ENCODE assay signal across 18 cellular contexts in genomic region chr10:71818674-71819260, GRCh38. TPM values are rescaled to one million over a fixed set of nuclear protein-coding genes. Genes with fewer than 3 reads are reported as not detected.
A peak's percentile ranks its signal among the peaks of the same experiment; 100 is the strongest.
DNase-seq lines count a peak whose midpoint lies in the region; ATAC-seq and TF ChIP-seq lines count a peak whose summit lies in the region.
"Had no signal": no experiment of that assay in that cellular context is flagged by ENCODE, and none has a peak within 500 bp of the region (broad histone marks: within the 10 kb centered on the region; RNA-seq: fewer than 3 reads in every experiment).

No MANE protein-coding gene starts in this region.

- no peak overlapping the region for H3K27ac Mint-ChIP-seq in natural killer cell treated with Interleukin-12 subunit alpha and Interleukin-12 subunit beta and Interleukin-15 and Interleukin-18, amount 100 ng/mL, for 72 hours
- no peak overlapping the region for H3K27ac Mint-ChIP-seq in natural killer cell
- peak overlapping the region; percentile 79 for H3K27ac Mint-ChIP-seq in dendritic cell treated with granulocyte-macrophage colony-stimulating factor and Interleukin-4, amounts not matched to agents 40 ng/mL and 50 ng/mL, for 4 days
- H3K27ac Mint-ChIP-seq: CD4-positive, alpha-beta T cell had no signal

- no peak for ATAC-seq in natural killer cell treated with Interleukin-12 subunit alpha and Interleukin-12 subunit beta and Interleukin-15 and Interleukin-18, amount 100 ng/mL, for 72 hours
- no peak for ATAC-seq in natural killer cell
- no peak for ATAC-seq in aorta (ENCODE audit: low FRiP score)
- no peak for ATAC-seq in HG02571 (IDR thresholded peaks at IDR 0.05; ENCODE audit: unreplicated experiment)
- no peak for ATAC-seq in GM18868 (IDR thresholded peaks at IDR 0.05; ENCODE audit: unreplicated experiment)
- ATAC-seq in GM21515 (IDR thresholded peaks at IDR 0.05; ENCODE audit: unreplicated experiment): no peak
- ATAC-seq: PC-3 had no signal

- no peak overlapping the region for H2AFZ ChIP-seq in osteoblast (ENCODE audit: low read length)

- H3K9me3 ChIP-seq in osteoblast (ENCODE audit: low read depth, low read length) (no peaks in the 10 kb centered on the region), aorta (ENCODE audit: control insufficient read depth, low read length) (no peaks in the 10 kb centered on the region)

- DNase-seq in natural killer cell treated with Interleukin-12 subunit alpha and Interleukin-12 subunit beta and Interleukin-15 and Interleukin-18, amount 100 ng/mL, for 72 hours (ENCODE audit: low spot score): peak; percentile 54
- no peak for DNase-seq in natural killer cell
- DNase-seq in osteoblast (ENCODE audit: insufficient read length, low spot score, missing footprints): peak; percentile 26
- DNase-seq in aorta: peak; percentile 30 to 51
- DNase-seq: AML-193; CD4-positive, alpha-beta T cell; DND-41; GDM1; GOT3; KBM-7; NCI-H1092; NCI-H446; PC-3; SHP77 had no signal

- H3K79me2 ChIP-seq in osteoblast (ENCODE audit: insufficient read depth, low read length): peaks cover 7% of the 10 kb centered on the region

- H3K36me3 ChIP-seq in osteoblast (ENCODE audit: insufficient read depth, low read length) (peaks cover 76% of the 10 kb centered on the region), aorta (ENCODE audit: control insufficient read depth in 1 of 2, insufficient read depth in 2 of 2, low read length in 1 of 2) (peaks cover 7 to 22% of the 10 kb centered on the region in 2 donors)

- no peaks in the 10 kb centered on the region for H3K27me3 Mint-ChIP-seq in natural killer cell treated with Interleukin-12 subunit alpha and Interleukin-12 subunit beta and Interleukin-15 and Interleukin-18, amount 100 ng/mL, for 72 hours
- no peaks in the 10 kb centered on the region for H3K27me3 Mint-ChIP-seq in natural killer cell (ENCODE audit: low read depth in 2 of 2)
- no peaks in the 10 kb centered on the region for H3K27me3 Mint-ChIP-seq in dendritic cell treated with granulocyte-macrophage colony-stimulating factor and Interleukin-4, amounts not matched to agents 40 ng/mL and 50 ng/mL, for 4 days
- H3K27me3 Mint-ChIP-seq: CD4-positive, alpha-beta T cell had no signal

- H3K27ac ChIP-seq in osteoblast (ENCODE audit: low read depth, low read length) (no peak overlapping the region), aorta (ENCODE audit: low read depth in 1 of 2, low read length in 2 of 2) (no peak overlapping the region)

- 89 to 93% methylated on average over 14 of the region's 14 CpGs for WGBS in aorta, 2 donors

- no peaks in the 10 kb centered on the region for H3K9me3 Mint-ChIP-seq in natural killer cell treated with Interleukin-12 subunit alpha and Interleukin-12 subunit beta and Interleukin-15 and Interleukin-18, amount 100 ng/mL, for 72 hours
- H3K9me3 Mint-ChIP-seq in natural killer cell: no peaks in the 10 kb centered on the region
- no peaks in the 10 kb centered on the region for H3K9me3 Mint-ChIP-seq in dendritic cell treated with granulocyte-macrophage colony-stimulating factor and Interleukin-4, amounts not matched to agents 40 ng/mL and 50 ng/mL, for 4 days
- H3K9me3 Mint-ChIP-seq: CD4-positive, alpha-beta T cell had no signal

- H4K20me1 ChIP-seq in osteoblast (ENCODE audit: insufficient read depth, low read length): peaks cover 38% of the 10 kb centered on the region

- H3K4me3 Mint-ChIP-seq in natural killer cell treated with Interleukin-12 subunit alpha and Interleukin-12 subunit beta and Interleukin-15 and Interleukin-18, amount 100 ng/mL, for 72 hours: no peak overlapping the region
- H3K4me3 Mint-ChIP-seq in natural killer cell: no peak overlapping the region
- H3K4me3 Mint-ChIP-seq in dendritic cell treated with granulocyte-macrophage colony-stimulating factor and Interleukin-4, amounts not matched to agents 40 ng/mL and 50 ng/mL, for 4 days: peak overlapping the region; percentile 23
- H3K4me3 Mint-ChIP-seq: CD4-positive, alpha-beta T cell had no signal

- H3K4me2 ChIP-seq in osteoblast (ENCODE audit: insufficient read depth, low read length): no peak overlapping the region

- TF ChIP-seq CTCF in natural killer cell (IDR thresholded peaks at IDR 0.05) (no peak), osteoblast (IDR thresholded peaks at IDR 0.05; ENCODE audit: extremely low read depth, low read depth, low read length) (no peak)

- intact Hi-C loops in natural killer cell (cut with micrococcal nuclease) (no loop called here), aorta (cut with DNase I) (loop anchor here in 1 of 2 donors (10.0 kb wide), 1 partner anchor 114 kb away; no protein-coding TSS in a partner anchor)
- intact Hi-C loops in dendritic cell treated with granulocyte-macrophage colony-stimulating factor and Interleukin-4, amounts not matched to agents 40 ng/mL and 50 ng/mL, for 4 days (cut with micrococcal nuclease): loop anchor here (10.0 kb wide), 1 partner anchor 504 kb away; the partner anchor contains the start of gene SLC29A3

- H3K4me1 ChIP-seq in osteoblast (ENCODE audit: insufficient read depth, low read length) (no peaks in the 10 kb centered on the region), aorta (ENCODE audit: control insufficient read depth in 1 of 2, insufficient read depth in 2 of 2, low read length in 2 of 2) (no peaks in the 10 kb centered on the region)

- H3K27me3 ChIP-seq in osteoblast (ENCODE audit: insufficient read depth, low read length) (no peaks in the 10 kb centered on the region), aorta (ENCODE audit: control insufficient read depth in 1 of 2, insufficient read depth in 2 of 2, low read length in 1 of 2) (no peaks in the 10 kb centered on the region)

- peaks cover 15% of the 10 kb centered on the region for H3K36me3 Mint-ChIP-seq in natural killer cell treated with Interleukin-12 subunit alpha and Interleukin-12 subunit beta and Interleukin-15 and Interleukin-18, amount 100 ng/mL, for 72 hours
- peaks cover 13% of the 10 kb centered on the region for H3K36me3 Mint-ChIP-seq in natural killer cell
- H3K36me3 Mint-ChIP-seq in dendritic cell treated with granulocyte-macrophage colony-stimulating factor and Interleukin-4, amounts not matched to agents 40 ng/mL and 50 ng/mL, for 4 days (ENCODE audit: low read depth): peaks cover 100% of the 10 kb centered on the region

- H3K4me1 Mint-ChIP-seq in natural killer cell treated with Interleukin-12 subunit alpha and Interleukin-12 subunit beta and Interleukin-15 and Interleukin-18, amount 100 ng/mL, for 72 hours (ENCODE audit: low read depth in 2 of 2): peaks cover 17 to 23% of the 10 kb centered on the region in 2 donors
- H3K4me1 Mint-ChIP-seq in natural killer cell: peaks cover 19 to 22% of the 10 kb centered on the region in 2 donors
- peaks cover 95% of the 10 kb centered on the region for H3K4me1 Mint-ChIP-seq in dendritic cell treated with granulocyte-macrophage colony-stimulating factor and Interleukin-4, amounts not matched to agents 40 ng/mL and 50 ng/mL, for 4 days (ENCODE audit: low read depth)

- no peak overlapping the region for H3K4me3 ChIP-seq in osteoblast (ENCODE audit: insufficient read depth, low read length)
- H3K4me3 ChIP-seq in aorta (ENCODE audit: low read length in 2 of 2): no peak overlapping the region

RNA-seq across cellular contexts. Expression of gene PSAP, which starts 32.3 kb away (rescaled TPM):
- 100 to 1,000 TPM; 136 to 207 TPM for total RNA-seq in natural killer cell treated with Interleukin-12 subunit alpha and Interleukin-12 subunit beta and Interleukin-15 and Interleukin-18, amount 100 ng/mL, for 72 hours
- total RNA-seq in natural killer cell: 100 to 1,000 TPM; 324 to 488 (median 428) TPM
- total RNA-seq in osteoblast: 1,248 and 1,391 TPM in 2 replicates
- total RNA-seq in aorta: 1,000 to 10,000 TPM in 1 of 2 donors, 100 to 1,000 TPM in 1; 995 to 1,176 TPM
- polyA plus RNA-seq in aorta: 1,000 to 10,000 TPM in 1 of 2 donors, 100 to 1,000 TPM in 1; 698 to 1,028 TPM

RNA-seq across cellular contexts. Expression of gene VSIR, which starts 45.4 kb away (rescaled TPM):
- total RNA-seq in natural killer cell treated with Interleukin-12 subunit alpha and Interleukin-12 subunit beta and Interleukin-15 and Interleukin-18, amount 100 ng/mL, for 72 hours: 10 to 100 TPM; 18.8 to 19.7 TPM
- total RNA-seq in natural killer cell: 100 to 1,000 TPM; 134 to 193 (median 178) TPM
- 69.5 and 75.3 TPM in 2 replicates for total RNA-seq in osteoblast
- 100 to 1,000 TPM in 1 of 2 donors, 10 to 100 TPM in 1; 91.8 to 123 TPM for total RNA-seq in aorta
- 10 to 100 TPM; 44.7 to 48.0 TPM for polyA plus RNA-seq in aorta
